10 cellular contexts compared by ENCODE assay signal in the genomic region with DNA sequence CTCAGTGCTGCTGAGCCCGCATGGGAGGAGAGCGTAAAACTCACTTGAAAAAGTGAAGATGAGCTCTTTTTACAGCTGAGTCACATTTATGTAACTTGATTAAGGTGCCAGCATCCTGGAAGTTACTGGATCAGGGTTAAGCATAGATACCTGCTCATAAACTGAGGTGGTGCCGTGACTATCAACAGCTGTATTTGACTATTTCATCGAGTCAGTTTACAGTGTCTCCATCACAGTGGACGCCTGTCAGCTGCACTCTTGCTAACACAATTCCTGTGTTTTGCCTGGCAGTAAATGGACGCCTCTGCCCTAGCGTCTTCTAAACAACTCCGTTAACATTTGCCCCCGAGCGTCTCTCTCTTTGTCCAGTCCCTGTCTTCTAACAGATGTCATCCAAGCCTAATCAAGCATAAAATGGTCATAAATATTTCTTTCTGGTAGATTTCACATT.
DNase-seq lines count a peak whose midpoint lies in the region; ATAC-seq, FAIRE-seq and TF ChIP-seq lines count a peak whose summit lies in the region.
"Had no signal": no experiment of that assay in that cellular context is flagged by ENCODE, and none has a peak within 500 bp of the region (broad histone marks: within the 10 kb centered on the region; RNA-seq: fewer than 3 reads in every experiment).

No MANE protein-coding gene starts in this region.

- no peak for DNase-seq in CD8-positive, alpha-beta T cell
- DNase-seq in NCI-H748 (lab: John Stamatoyannopoulos, UW; ENCODE audit: unreplicated experiment) (peak; percentile 88), fibroblast of peridontal ligament (ENCODE audit: extremely low read depth) (peak; percentile 34), pancreas (no peak), GM12891 (ENCODE audit: insufficient read length, low spot score) (no peak), SIG-M5 (lab: John Stamatoyannopoulos, UW) (no peak)
- no peak for DNase-seq in NK-92 treated with Interleukin-12 subunit alpha and Interleukin-12 subunit beta, amount 100 ng/mL, for 24 hours (lab: John Stamatoyannopoulos, UW)
- DNase-seq: DND-41, NCI-H82 had no signal

- H3K27me3 ChIP-seq in CD8-positive, alpha-beta T cell (ENCODE audit: insufficient read depth, low read length), result no peaks in the 10 kb centered on the region
- no peaks in the 10 kb centered on the region for H3K27me3 ChIP-seq in pancreas

- no peak for ATAC-seq in CD8-positive, alpha-beta T cell
- ATAC-seq in pancreas (peak in 3 of 4 donors; percentile 35 to 46 (median 37)), GM21576 (IDR thresholded peaks at IDR 0.05; ENCODE audit: unreplicated experiment) (no peak)

- CTCF ChIA-PET in CD8-positive, alpha-beta T cell (lab: Charles Lee), result no interaction called here

- POLR2A ChIA-PET in CD8-positive, alpha-beta T cell (lab: Charles Lee), result no interaction called here

- intact Hi-C loops in CD8-positive, alpha-beta T cell (cut with DNase I, micrococcal nuclease), result no loop called here
- intact Hi-C loops in pancreas (cut with DNase I), result loop anchor here in 1 of 3 donors (10.0 kb wide), 1 partner anchor 86 kb away; no protein-coding TSS in a partner anchor

- H3K9me3 ChIP-seq in CD8-positive, alpha-beta T cell (ENCODE audit: low read length), result no peaks in the 10 kb centered on the region
- no peaks in the 10 kb centered on the region for H3K9me3 ChIP-seq in pancreas

- H3K27ac ChIP-seq in CD8-positive, alpha-beta T cell (ENCODE audit: low read depth, low read length), result no peak overlapping the region
- peak overlapping the region in 2 of 4 donors; percentile 64 to 66 for H3K27ac ChIP-seq in pancreas

- peaks cover 6% of the 10 kb centered on the region for H3K4me1 ChIP-seq in CD8-positive, alpha-beta T cell (ENCODE audit: insufficient read depth, low read length)
- H3K4me1 ChIP-seq in pancreas, result peaks cover 12 to 28% (median 26%) of the 10 kb centered on the region in 3 donors

- peak overlapping the region; percentile 81 for H3K27ac Mint-ChIP-seq in CD8-positive, alpha-beta T cell

- peaks cover 20% of the 10 kb centered on the region for H3K36me3 ChIP-seq in CD8-positive, alpha-beta T cell (ENCODE audit: insufficient read depth, low read length)
- H3K36me3 ChIP-seq in pancreas, result no peaks in the 10 kb centered on the region

- TF ChIP-seq POLR2A in GM12891 (IDR thresholded peaks at IDR 0.05; ENCODE audit: low read depth, low read length), result no peak

- peaks cover 77% of the 10 kb centered on the region for H3K36me3 Mint-ChIP-seq in CD8-positive, alpha-beta T cell

- H3K9me3 Mint-ChIP-seq in CD8-positive, alpha-beta T cell, result no peaks in the 10 kb centered on the region

- no peaks in the 10 kb centered on the region for H3K27me3 Mint-ChIP-seq in CD8-positive, alpha-beta T cell (ENCODE audit: low read depth)

- 41 to 46% methylated on average over 10 of the region's 10 CpGs for WGBS in pancreas, 2 donors

- no peak for FAIRE-seq in pancreas (lab: Jason Lieb, UNC)
- FAIRE-seq in GM12891 (lab: Jason Lieb, UNC), result no peak

- H3K4me3 Mint-ChIP-seq in CD8-positive, alpha-beta T cell, result no peak overlapping the region

- TF ChIP-seq CTCF in CD8-positive, alpha-beta T cell (IDR thresholded peaks at IDR 0.05), result no peak
- TF ChIP-seq CTCF in pancreas (IDR thresholded peaks at IDR 0.05), result no peak

- no peak overlapping the region for H3K4me3 ChIP-seq in CD8-positive, alpha-beta T cell (ENCODE audit: low read depth, low read length)
- H3K4me3 ChIP-seq in pancreas, result peak overlapping the region in 1 of 4 donors; percentile 2

- H3K4me1 Mint-ChIP-seq in CD8-positive, alpha-beta T cell (ENCODE audit: low read depth), result peaks cover 37% of the 10 kb centered on the region

TF ChIP-seq in GM12891, 5 proteins besides CTCF, POLR2A, EP300 and RAD21:
- TF ChIP-seq POU2F2 (IDR thresholded peaks at IDR 0.05; ENCODE audit: low read depth, low read length) (no peak), SPI1 (IDR thresholded peaks at IDR 0.05; ENCODE audit: low read depth, low read length) (no peak), TAF1 (IDR thresholded peaks at IDR 0.05; ENCODE audit: low read depth, low read length) (no peak), PAX5 (IDR thresholded peaks at IDR 0.05; ENCODE audit: insufficient read depth, low read length, severe bottlenecking) (no peak), POLR2AphosphoS5 (IDR thresholded peaks at IDR 0.05; ENCODE audit: low read depth, low read length) (no peak)

Comparison
In these comparisons a context has a peak if more than half of its experiments do, and no peak if none do; other contexts are left out.
1. ATAC-seq: peak in pancreas (3 of 4); none in CD8-positive, alpha-beta T cell (single experiment) and GM21576 (single experiment).
2. DNase-seq: peak in NCI-H748 (single experiment) and fibroblast of peridontal ligament (single experiment); none in CD8-positive, alpha-beta T cell (0 of 7), pancreas (0 of 6), GM12891 (single experiment), NK-92 treated with Interleukin-12 subunit alpha and Interleukin-12 subunit beta, amount 100 ng/mL, for 24 hours (single experiment) and SIG-M5 (single experiment).